7 cellular contexts compared by ENCODE assay signal in genomic region chr19:47346024-47346423, GRCh38. TPM values are rescaled to one million over a fixed set of nuclear protein-coding genes. Genes with fewer than 3 reads are reported as not detected.
"Had no signal": no experiment of that assay in that cellular context is flagged by ENCODE, and none has a peak within 500 bp of the region (broad histone marks: within the 10 kb centered on the region; RNA-seq: fewer than 3 reads in every experiment).

No MANE protein-coding gene starts in this region.

RNA-seq across cellular contexts. Expression of gene C5AR2, which starts 14.0 kb away (rescaled TPM):
- total RNA-seq: PC-3, PC-9, SJCRH30, SJSA1, SK-MEL-5 had no signal
- polyA plus RNA-seq: SK-N-SH had no signal

RNA-seq across cellular contexts. Expression of gene C5AR1, which starts 36.4 kb away (rescaled TPM):
- total RNA-seq: PC-3, RPMI7951, SJCRH30, SJSA1 had no signal
